ENCODE assay signal across 1 cellular context in the genomic region with DNA sequence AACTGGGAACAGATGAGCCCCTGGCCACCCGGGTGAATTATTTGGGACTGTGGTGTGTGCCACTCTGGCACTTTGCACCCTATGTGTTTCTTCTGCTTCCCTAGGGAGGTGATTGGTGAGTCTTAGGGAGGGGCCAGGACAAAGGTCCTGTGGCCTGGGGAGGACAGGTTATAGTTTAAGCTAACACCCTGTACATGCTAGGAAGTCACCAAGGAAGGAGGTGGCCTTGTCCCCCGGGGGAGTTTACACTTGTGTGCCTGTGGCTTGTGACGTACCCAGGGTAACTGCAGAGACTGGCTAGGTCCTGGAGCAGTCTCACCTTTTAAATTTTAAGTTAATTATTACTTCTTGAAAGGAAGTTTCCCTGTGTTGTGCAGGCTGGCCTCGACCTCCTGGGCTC.
TF ChIP-seq lines count a peak whose summit lies in the region.

No MANE protein-coding gene starts in this region.

TF ChIP-seq in HepG2, 621 proteins besides CTCF, POLR2A, EP300 and RAD21 (continued from another document):
- TF ChIP-seq, protein P1, sequence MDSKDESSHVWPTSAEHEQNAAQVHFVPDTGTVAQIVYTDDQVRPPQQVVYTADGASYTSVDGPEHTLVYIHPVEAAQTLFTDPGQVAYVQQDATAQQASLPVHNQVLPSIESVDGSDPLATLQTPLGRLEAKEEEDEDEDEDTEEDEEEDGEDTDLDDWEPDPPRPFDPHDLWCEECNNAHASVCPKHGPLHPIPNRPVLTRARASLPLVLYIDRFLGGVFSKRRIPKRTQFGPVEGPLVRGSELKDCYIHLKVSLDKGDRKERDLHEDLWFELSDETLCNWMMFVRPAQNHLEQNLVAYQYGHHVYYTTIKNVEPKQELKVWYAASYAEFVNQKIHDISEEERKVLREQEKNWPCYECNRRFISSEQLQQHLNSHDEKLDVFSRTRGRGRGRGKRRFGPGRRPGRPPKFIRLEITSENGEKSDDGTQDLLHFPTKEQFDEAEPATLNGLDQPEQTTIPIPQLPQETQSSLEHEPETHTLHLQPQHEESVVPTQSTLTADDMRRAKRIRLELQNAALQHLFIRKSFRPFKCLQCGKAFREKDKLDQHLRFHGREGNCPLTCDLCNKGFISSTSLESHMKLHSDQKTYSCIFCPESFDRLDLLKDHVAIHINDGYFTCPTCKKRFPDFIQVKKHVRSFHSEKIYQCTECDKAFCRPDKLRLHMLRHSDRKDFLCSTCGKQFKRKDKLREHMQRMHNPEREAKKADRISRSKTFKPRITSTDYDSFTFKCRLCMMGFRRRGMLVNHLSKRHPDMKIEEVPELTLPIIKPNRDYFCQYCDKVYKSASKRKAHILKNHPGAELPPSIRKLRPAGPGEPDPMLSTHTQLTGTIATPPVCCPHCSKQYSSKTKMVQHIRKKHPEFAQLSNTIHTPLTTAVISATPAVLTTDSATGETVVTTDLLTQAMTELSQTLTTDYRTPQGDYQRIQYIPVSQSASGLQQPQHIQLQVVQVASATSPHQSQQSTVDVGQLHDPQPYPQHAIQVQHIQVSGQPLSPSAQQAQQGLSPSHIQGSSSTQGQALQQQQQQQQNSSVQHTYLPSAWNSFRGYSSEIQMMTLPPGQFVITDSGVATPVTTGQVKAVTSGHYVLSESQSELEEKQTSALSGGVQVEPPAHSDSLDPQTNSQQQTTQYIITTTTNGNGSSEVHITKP (CRISPR knock-in tag; IDR thresholded peaks at IDR 0.05; ENCODE audit: low read depth), result peak; percentile 16; the same call in 1 of the 2 replicates
- TF ChIP-seq ZNF124 (CRISPR knock-in tag; IDR thresholded peaks at IDR 0.05), result no peak
